Comparison of ENCODE assay signal across 8 cellular contexts in genomic region chr13:40060318-40061007, GRCh38.
DNase-seq lines count a peak whose midpoint lies in the region; ATAC-seq lines count a peak whose summit lies in the region.

No MANE protein-coding gene starts in this region.

- H2AK5ac ChIP-seq in mesenchymal stem cell (ENCODE audit: low read length, severe bottlenecking) = no peak overlapping the region

- H2BK120ac ChIP-seq in mesenchymal stem cell (ENCODE audit: low read depth, low read length) = no peak overlapping the region

- no peak overlapping the region for H3K27ac ChIP-seq in mesenchymal stem cell (ENCODE audit: low read length, poor library complexity, severe bottlenecking)

- H3K18ac ChIP-seq in mesenchymal stem cell (ENCODE audit: low read depth in 1 of 2, low read length in 2 of 2) = no peak overlapping the region

- peak overlapping the region; percentile 74 for H3K9ac ChIP-seq in mesenchymal stem cell (ENCODE audit: low read length)

- peak; percentile 81 for ATAC-seq in GM19351 (IDR thresholded peaks at IDR 0.05; ENCODE audit: unreplicated experiment)
- ATAC-seq in HG03439 (IDR thresholded peaks at IDR 0.05; ENCODE audit: unreplicated experiment) = peak; percentile 85
- ATAC-seq in activated T-cell treated with anti-CD3 and anti-CD28 coated beads, Interleukin-2, amount 50 U/mL, for 72 hours (replicated peaks in 1 of 2) = peak; percentile 95

- H3K27me3 ChIP-seq in mesenchymal stem cell (ENCODE audit: control insufficient read depth in 1 of 2, insufficient read depth in 1 of 2, low read length in 2 of 2) = peaks cover 4 to 35% of the 10 kb centered on the region in 2 experiments

- H2BK15ac ChIP-seq in mesenchymal stem cell (ENCODE audit: low read depth, poor library complexity, severe bottlenecking) = no peak overlapping the region

- no peak overlapping the region for H2AFZ ChIP-seq in mesenchymal stem cell (ENCODE audit: low read depth, low read length)

- no peaks in the 10 kb centered on the region for H3K36me3 Mint-ChIP-seq in activated T-cell treated with anti-CD3 and anti-CD28 coated beads, Interleukin-2, amount 50 U/mL, for 72 hours (ENCODE audit: insufficient read depth in 2 of 2)
- no peaks in the 10 kb centered on the region for H3K36me3 Mint-ChIP-seq in immature natural killer cell

- no peaks in the 10 kb centered on the region for H3K9me3 ChIP-seq in mesenchymal stem cell (ENCODE audit: control insufficient read depth, low read length)

- no peak overlapping the region for H2BK5ac ChIP-seq in mesenchymal stem cell (ENCODE audit: low read depth, low read length, poor library complexity, severe bottlenecking)

- H3K27ac Mint-ChIP-seq in activated T-cell treated with anti-CD3 and anti-CD28 coated beads, Interleukin-2, amount 50 U/mL, for 72 hours = no peak overlapping the region
- no peak overlapping the region for H3K27ac Mint-ChIP-seq in immature natural killer cell

- H3K4me2 ChIP-seq in mesenchymal stem cell (ENCODE audit: low read length, poor library complexity, severe bottlenecking) = no peak overlapping the region

- no peaks in the 10 kb centered on the region for H3K27me3 Mint-ChIP-seq in activated T-cell treated with anti-CD3 and anti-CD28 coated beads, Interleukin-2, amount 50 U/mL, for 72 hours (ENCODE audit: low read depth)
- H3K27me3 Mint-ChIP-seq in immature natural killer cell (ENCODE audit: low read depth in 3 of 3) = peaks cover 0 to 3% (median 0%) of the 10 kb centered on the region in 3 donors

- peaks cover 52% of the 10 kb centered on the region for H3K4me1 Mint-ChIP-seq in activated T-cell treated with anti-CD3 and anti-CD28 coated beads, Interleukin-2, amount 50 U/mL, for 72 hours (ENCODE audit: low read depth)
- H3K4me1 Mint-ChIP-seq in immature natural killer cell = no peaks in the 10 kb centered on the region

- no peak overlapping the region for H3K14ac ChIP-seq in mesenchymal stem cell (ENCODE audit: low read length in 2 of 2)

- H4K91ac ChIP-seq in mesenchymal stem cell (ENCODE audit: low read length) = no peak overlapping the region

- H3K4me3 ChIP-seq in mesenchymal stem cell (ENCODE audit: insufficient read depth in 1 of 2, low read depth in 1 of 2, low read length in 2 of 2) = no peak overlapping the region

- no peak overlapping the region for H3K4ac ChIP-seq in mesenchymal stem cell (ENCODE audit: low read depth in 1 of 2, low read length in 2 of 2)

- no peak overlapping the region for H4K8ac ChIP-seq in mesenchymal stem cell (ENCODE audit: low read length)

- H2BK12ac ChIP-seq in mesenchymal stem cell (ENCODE audit: low read length in 2 of 2) = no peak overlapping the region

- H3K23ac ChIP-seq in mesenchymal stem cell (ENCODE audit: low read length in 2 of 2) = no peak overlapping the region

- H3K4me3 Mint-ChIP-seq in activated T-cell treated with anti-CD3 and anti-CD28 coated beads, Interleukin-2, amount 50 U/mL, for 72 hours = peak overlapping the region in 1 of 2 donors; percentile 58
- no peak overlapping the region for H3K4me3 Mint-ChIP-seq in immature natural killer cell

- peak; percentile 47 for DNase-seq in DMS79 (lab: John Stamatoyannopoulos, UW)
- DNase-seq in activated T-cell treated with anti-CD3 and anti-CD28 coated beads, Interleukin-2, amount 50 U/mL, for 72 hours = peak; percentile 67 to 70
- DNase-seq in mesenchymal stem cell = no peak
- no peak for DNase-seq in NCI-H2227 treated with DMSO at 0.1 percent for 48 hours (lab: John Stamatoyannopoulos, UW)
- no peak for DNase-seq in immature natural killer cell
- DNase-seq in hepatic stellate cell (ENCODE audit: low spot score) = no peak

- WGBS in mesenchymal stem cell = 81% methylated on average over 3 of the region's 4 CpGs

- H3K9me3 Mint-ChIP-seq in activated T-cell treated with anti-CD3 and anti-CD28 coated beads, Interleukin-2, amount 50 U/mL, for 72 hours = peaks cover 0 to 1% of the 10 kb centered on the region in 2 donors
- no peaks in the 10 kb centered on the region for H3K9me3 Mint-ChIP-seq in immature natural killer cell

- peaks cover 3% of the 10 kb centered on the region for H3K4me1 ChIP-seq in mesenchymal stem cell (ENCODE audit: control insufficient read depth, insufficient read depth, low read depth, low read length)

- no peaks in the 10 kb centered on the region for H3K36me3 ChIP-seq in mesenchymal stem cell (ENCODE audit: control insufficient read depth in 1 of 2, insufficient read depth in 2 of 2, low read depth in 1 of 2, low read length in 2 of 2)

- H3K79me1 ChIP-seq in mesenchymal stem cell (replicated peaks; ENCODE audit: low read length, poor library complexity, severe bottlenecking) = no peaks in the 10 kb centered on the region

Comparison
In these comparisons a context has a peak if more than half of its experiments do, and no peak if none do; other contexts are left out.
1. DNase-seq: peak in DMS79 (single experiment) and activated T-cell treated with anti-CD3 and anti-CD28 coated beads, Interleukin-2, amount 50 U/mL, for 72 hours (2 of 2); none in mesenchymal stem cell (single experiment), NCI-H2227 treated with DMSO at 0.1 percent for 48 hours (single experiment), immature natural killer cell (0 of 3) and hepatic stellate cell (single experiment).
2. Peak in every context shown above with its lines, with median percentiles within 50 percentile points of each other: ATAC-seq.